1 cellular context compared by ENCODE assay signal in genomic region chr2:231708050-231708772, GRCh38.
TF ChIP-seq lines count a peak whose summit lies in the region.

A gene with protein sequence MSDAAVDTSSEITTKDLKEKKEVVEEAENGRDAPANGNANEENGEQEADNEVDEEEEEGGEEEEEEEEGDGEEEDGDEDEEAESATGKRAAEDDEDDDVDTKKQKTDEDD (plus strand): TSS chr2:231708525. CDS start chr2:231708707, 182 bp downstream.

TF ChIP-seq in HepG2, 621 proteins besides CTCF, POLR2A, EP300 and RAD21 (continued from another document):
- TF ChIP-seq, protein P1, sequence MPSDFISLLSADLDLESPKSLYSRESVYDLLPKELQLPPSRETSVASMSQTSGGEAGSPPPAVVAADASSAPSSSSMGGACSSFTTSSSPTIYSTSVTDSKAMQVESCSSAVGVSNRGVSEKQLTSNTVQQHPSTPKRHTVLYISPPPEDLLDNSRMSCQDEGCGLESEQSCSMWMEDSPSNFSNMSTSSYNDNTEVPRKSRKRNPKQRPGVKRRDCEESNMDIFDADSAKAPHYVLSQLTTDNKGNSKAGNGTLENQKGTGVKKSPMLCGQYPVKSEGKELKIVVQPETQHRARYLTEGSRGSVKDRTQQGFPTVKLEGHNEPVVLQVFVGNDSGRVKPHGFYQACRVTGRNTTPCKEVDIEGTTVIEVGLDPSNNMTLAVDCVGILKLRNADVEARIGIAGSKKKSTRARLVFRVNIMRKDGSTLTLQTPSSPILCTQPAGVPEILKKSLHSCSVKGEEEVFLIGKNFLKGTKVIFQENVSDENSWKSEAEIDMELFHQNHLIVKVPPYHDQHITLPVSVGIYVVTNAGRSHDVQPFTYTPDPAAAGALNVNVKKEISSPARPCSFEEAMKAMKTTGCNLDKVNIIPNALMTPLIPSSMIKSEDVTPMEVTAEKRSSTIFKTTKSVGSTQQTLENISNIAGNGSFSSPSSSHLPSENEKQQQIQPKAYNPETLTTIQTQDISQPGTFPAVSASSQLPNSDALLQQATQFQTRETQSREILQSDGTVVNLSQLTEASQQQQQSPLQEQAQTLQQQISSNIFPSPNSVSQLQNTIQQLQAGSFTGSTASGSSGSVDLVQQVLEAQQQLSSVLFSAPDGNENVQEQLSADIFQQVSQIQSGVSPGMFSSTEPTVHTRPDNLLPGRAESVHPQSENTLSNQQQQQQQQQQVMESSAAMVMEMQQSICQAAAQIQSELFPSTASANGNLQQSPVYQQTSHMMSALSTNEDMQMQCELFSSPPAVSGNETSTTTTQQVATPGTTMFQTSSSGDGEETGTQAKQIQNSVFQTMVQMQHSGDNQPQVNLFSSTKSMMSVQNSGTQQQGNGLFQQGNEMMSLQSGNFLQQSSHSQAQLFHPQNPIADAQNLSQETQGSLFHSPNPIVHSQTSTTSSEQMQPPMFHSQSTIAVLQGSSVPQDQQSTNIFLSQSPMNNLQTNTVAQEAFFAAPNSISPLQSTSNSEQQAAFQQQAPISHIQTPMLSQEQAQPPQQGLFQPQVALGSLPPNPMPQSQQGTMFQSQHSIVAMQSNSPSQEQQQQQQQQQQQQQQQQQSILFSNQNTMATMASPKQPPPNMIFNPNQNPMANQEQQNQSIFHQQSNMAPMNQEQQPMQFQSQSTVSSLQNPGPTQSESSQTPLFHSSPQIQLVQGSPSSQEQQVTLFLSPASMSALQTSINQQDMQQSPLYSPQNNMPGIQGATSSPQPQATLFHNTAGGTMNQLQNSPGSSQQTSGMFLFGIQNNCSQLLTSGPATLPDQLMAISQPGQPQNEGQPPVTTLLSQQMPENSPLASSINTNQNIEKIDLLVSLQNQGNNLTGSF (CRISPR knock-in tag; IDR thresholded peaks at IDR 0.05), result peak; percentile 64; the same call in 1 of the 2 replicates
- no peak for TF ChIP-seq NR2F1 (CRISPR knock-in tag; IDR thresholded peaks at IDR 0.05)
- 0 out of 2 replicates have a peak, but pooled peaks have one; percentile 28 for TF ChIP-seq ZNF160 (CRISPR knock-in tag; IDR thresholded peaks at IDR 0.05)
- 0 out of 2 replicates have a peak, but pooled peaks have one; percentile 3 for TF ChIP-seq ZNF7 (CRISPR knock-in tag; IDR thresholded peaks at IDR 0.05)
- peak; percentile 94 for TF ChIP-seq ZSCAN31 (CRISPR knock-in tag; IDR thresholded peaks at IDR 0.05; ENCODE audit: low read depth)
- TF ChIP-seq SNAPC2 (CRISPR knock-in tag; IDR thresholded peaks at IDR 0.05), result peak; percentile 66; the same call in 1 of the 2 replicates
- TF ChIP-seq ZFYVE20 (CRISPR knock-in tag; IDR thresholded peaks at IDR 0.05; ENCODE audit: borderline replicate concordance, low read depth), result no peak
- TF ChIP-seq, protein P2, sequence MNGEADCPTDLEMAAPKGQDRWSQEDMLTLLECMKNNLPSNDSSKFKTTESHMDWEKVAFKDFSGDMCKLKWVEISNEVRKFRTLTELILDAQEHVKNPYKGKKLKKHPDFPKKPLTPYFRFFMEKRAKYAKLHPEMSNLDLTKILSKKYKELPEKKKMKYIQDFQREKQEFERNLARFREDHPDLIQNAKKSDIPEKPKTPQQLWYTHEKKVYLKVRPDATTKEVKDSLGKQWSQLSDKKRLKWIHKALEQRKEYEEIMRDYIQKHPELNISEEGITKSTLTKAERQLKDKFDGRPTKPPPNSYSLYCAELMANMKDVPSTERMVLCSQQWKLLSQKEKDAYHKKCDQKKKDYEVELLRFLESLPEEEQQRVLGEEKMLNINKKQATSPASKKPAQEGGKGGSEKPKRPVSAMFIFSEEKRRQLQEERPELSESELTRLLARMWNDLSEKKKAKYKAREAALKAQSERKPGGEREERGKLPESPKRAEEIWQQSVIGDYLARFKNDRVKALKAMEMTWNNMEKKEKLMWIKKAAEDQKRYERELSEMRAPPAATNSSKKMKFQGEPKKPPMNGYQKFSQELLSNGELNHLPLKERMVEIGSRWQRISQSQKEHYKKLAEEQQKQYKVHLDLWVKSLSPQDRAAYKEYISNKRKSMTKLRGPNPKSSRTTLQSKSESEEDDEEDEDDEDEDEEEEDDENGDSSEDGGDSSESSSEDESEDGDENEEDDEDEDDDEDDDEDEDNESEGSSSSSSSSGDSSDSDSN (CRISPR knock-in tag; IDR thresholded peaks at IDR 0.05), result peak; percentile 57
- TF ChIP-seq ZFP90 (CRISPR knock-in tag; IDR thresholded peaks at IDR 0.05; ENCODE audit: borderline replicate concordance), result no peak
- TF ChIP-seq, protein P3, sequence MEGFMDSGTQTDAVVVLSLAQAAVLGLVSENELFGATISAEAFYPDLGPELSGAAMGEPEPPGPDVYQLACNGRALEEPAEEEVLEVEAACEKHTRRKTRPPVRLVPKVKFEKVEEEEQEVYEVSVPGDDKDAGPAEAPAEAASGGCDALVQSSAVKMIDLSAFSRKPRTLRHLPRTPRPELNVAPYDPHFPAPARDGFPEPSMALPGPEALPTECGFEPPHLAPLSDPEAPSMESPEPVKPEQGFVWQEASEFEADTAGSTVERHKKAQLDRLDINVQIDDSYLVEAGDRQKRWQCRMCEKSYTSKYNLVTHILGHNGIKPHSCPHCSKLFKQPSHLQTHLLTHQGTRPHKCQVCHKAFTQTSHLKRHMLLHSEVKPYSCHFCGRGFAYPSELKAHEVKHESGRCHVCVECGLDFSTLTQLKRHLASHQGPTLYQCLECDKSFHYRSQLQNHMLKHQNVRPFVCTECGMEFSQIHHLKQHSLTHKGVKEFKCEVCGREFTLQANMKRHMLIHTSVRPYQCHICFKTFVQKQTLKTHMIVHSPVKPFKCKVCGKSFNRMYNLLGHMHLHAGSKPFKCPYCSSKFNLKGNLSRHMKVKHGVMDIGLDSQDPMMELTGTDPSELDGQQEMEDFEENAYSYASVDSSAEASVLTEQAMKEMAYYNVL (CRISPR knock-in tag; IDR thresholded peaks at IDR 0.05; ENCODE audit: borderline replicate concordance), result peak; percentile 55; the same call in 1 of the 2 replicates
- TF ChIP-seq SNAI1 (CRISPR knock-in tag; IDR thresholded peaks at IDR 0.05; ENCODE audit: borderline replicate concordance), result peak; percentile 93
- peak; percentile 56 for TF ChIP-seq HOXD1 (CRISPR knock-in tag; IDR thresholded peaks at IDR 0.05)
- TF ChIP-seq ZSCAN22 (CRISPR knock-in tag; IDR thresholded peaks at IDR 0.05), result peak; percentile 36; the same call in 1 of the 2 replicates
- peak; percentile 30; the same call in 1 of the 2 replicates for TF ChIP-seq HIC2 (CRISPR knock-in tag; IDR thresholded peaks at IDR 0.05; ENCODE audit: low read depth)
- TF ChIP-seq NCOA1 (CRISPR knock-in tag; IDR thresholded peaks at IDR 0.05), result no peak
- TF ChIP-seq BCL6 (CRISPR knock-in tag; IDR thresholded peaks at IDR 0.05), result peak; percentile 57; the same call in 1 of the 2 replicates
- TF ChIP-seq ZNF772 (CRISPR knock-in tag; IDR thresholded peaks at IDR 0.05), result no peak; the same call in 1 of the 2 replicates
- TF ChIP-seq ZFY (CRISPR knock-in tag; IDR thresholded peaks at IDR 0.05), result peak; percentile 47; the same call in 1 of the 2 replicates
- TF ChIP-seq ZNF205 (CRISPR knock-in tag; IDR thresholded peaks at IDR 0.05), result peak; percentile 75; the same call in 1 of the 2 replicates
- TF ChIP-seq, protein P4, sequence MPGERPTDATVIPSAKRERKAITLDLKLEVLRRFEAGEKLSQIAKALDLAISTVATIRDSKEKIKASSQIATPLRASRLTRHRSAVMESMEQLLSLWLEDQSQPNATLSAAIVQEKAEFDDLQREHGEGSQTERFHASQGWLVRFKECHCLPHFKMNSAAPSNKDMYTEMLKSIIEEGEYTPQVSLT (CRISPR knock-in tag; IDR thresholded peaks at IDR 0.05; ENCODE audit: borderline replicate concordance, low read depth), result peak; percentile 79; the same call in 1 of the 2 replicates
- TF ChIP-seq, protein P5, sequence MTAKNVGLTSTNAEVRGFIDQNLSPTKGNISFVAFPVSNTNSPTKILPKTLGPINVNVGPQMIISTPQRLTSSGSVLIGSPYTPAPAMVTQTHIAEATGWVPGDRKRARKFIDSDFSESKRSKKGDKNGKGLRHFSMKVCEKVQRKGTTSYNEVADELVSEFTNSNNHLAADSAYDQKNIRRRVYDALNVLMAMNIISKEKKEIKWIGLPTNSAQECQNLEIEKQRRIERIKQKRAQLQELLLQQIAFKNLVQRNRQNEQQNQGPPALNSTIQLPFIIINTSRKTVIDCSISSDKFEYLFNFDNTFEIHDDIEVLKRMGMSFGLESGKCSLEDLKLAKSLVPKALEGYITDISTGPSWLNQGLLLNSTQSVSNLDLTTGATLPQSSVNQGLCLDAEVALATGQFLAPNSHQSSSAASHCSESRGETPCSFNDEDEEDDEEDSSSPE (CRISPR knock-in tag; IDR thresholded peaks at IDR 0.05), result peak; percentile 94
- peak; percentile 63 for TF ChIP-seq ZNF781 (CRISPR knock-in tag; IDR thresholded peaks at IDR 0.05; ENCODE audit: borderline replicate concordance, not compliant biosample characterization)
- no peak for TF ChIP-seq ZNF34 (CRISPR knock-in tag; IDR thresholded peaks at IDR 0.05; ENCODE audit: borderline replicate concordance)
- TF ChIP-seq SRSF1 (optimal IDR thresholded peaks at IDR 0.05; ENCODE audit: low read depth, low read length), result peak; percentile 47
- TF ChIP-seq PRDM10 (CRISPR knock-in tag; IDR thresholded peaks at IDR 0.05; ENCODE audit: low read depth), result 0 out of 2 replicates have a peak, but pooled peaks have one; percentile 31
- peak; percentile 86 for TF ChIP-seq KAT8 (CRISPR knock-in tag; IDR thresholded peaks at IDR 0.05)
- TF ChIP-seq ZNF503 (CRISPR knock-in tag; IDR thresholded peaks at IDR 0.05), result peak; percentile 12; the same call in 1 of the 2 replicates
- TF ChIP-seq ZNF891 (CRISPR knock-in tag; IDR thresholded peaks at IDR 0.05), result peak; percentile 93; the same call in 1 of the 2 replicates
- no peak for TF ChIP-seq ZBTB38 (CRISPR knock-in tag; IDR thresholded peaks at IDR 0.05)
- no peak for TF ChIP-seq LCORL (IDR thresholded peaks at IDR 0.05)
- peak; percentile 82 for TF ChIP-seq LCORL (CRISPR knock-in tag; IDR thresholded peaks at IDR 0.05)
- 0 out of 2 replicates have a peak, but pooled peaks have one; percentile 87 for TF ChIP-seq ZSCAN20 (CRISPR knock-in tag; IDR thresholded peaks at IDR 0.05; ENCODE audit: borderline replicate concordance)
- 0 out of 2 replicates have a peak, but pooled peaks have one; percentile 79 for TF ChIP-seq MAF1 (CRISPR knock-in tag; IDR thresholded peaks at IDR 0.05; ENCODE audit: borderline replicate concordance)
- TF ChIP-seq POLR2AphosphoS2 (IDR thresholded peaks at IDR 0.05; ENCODE audit: low read depth, low read length), result peak; percentile 66; the same call in 1 of the 2 replicates
- peak; percentile 49; the same call in 1 of the 2 replicates for TF ChIP-seq YEATS2 (CRISPR knock-in tag; IDR thresholded peaks at IDR 0.05; ENCODE audit: borderline replicate concordance)
- no peak for TF ChIP-seq ZNF577 (CRISPR knock-in tag; IDR thresholded peaks at IDR 0.05; ENCODE audit: borderline replicate concordance, low read depth)
- no peak for TF ChIP-seq ARNT2 (CRISPR knock-in tag; IDR thresholded peaks at IDR 0.05; ENCODE audit: low read depth)
- peak; percentile 71 for TF ChIP-seq THAP11 (CRISPR knock-in tag; IDR thresholded peaks at IDR 0.05)
- peak; percentile 85 for TF ChIP-seq ZMYM3 (CRISPR knock-in tag; IDR thresholded peaks at IDR 0.05)
- peak; percentile 69; the same call in 1 of the 3 replicates for TF ChIP-seq MXI1 (IDR thresholded peaks at IDR 0.05; ENCODE audit: borderline replicate concordance, low read depth, low read length)
- TF ChIP-seq SAP130 (CRISPR knock-in tag; IDR thresholded peaks at IDR 0.05; ENCODE audit: low read depth), result peak; percentile 80
- no peak for TF ChIP-seq HMGA1 (CRISPR knock-in tag; conservative IDR thresholded peaks at IDR 0.05)
- no peak for TF ChIP-seq ZNF607 (CRISPR knock-in tag; IDR thresholded peaks at IDR 0.05; ENCODE audit: borderline replicate concordance)
